Comparison of ENCODE assay signal across 8 cellular contexts in genomic region chr12:53300187-53300586, GRCh38. TPM values are rescaled to one million over a fixed set of nuclear protein-coding genes. Genes with fewer than 3 reads are reported as not detected.
A peak's percentile ranks its signal among the peaks of the same experiment; 100 is the strongest.
DNase-seq lines count a peak whose midpoint lies in the region; ATAC-seq and FAIRE-seq lines count a peak whose summit lies in the region.
"Had no signal": no experiment of that assay in that cellular context is flagged by ENCODE, and none has a peak within 500 bp of the region (broad histone marks: within the 10 kb centered on the region; RNA-seq: fewer than 3 reads in every experiment).

No MANE protein-coding gene starts in this region.

- intact Hi-C loops in left colon (cut with DNase I, micrococcal nuclease) = no loop called here

- H3K14ac ChIP-seq in neuronal stem cell (ENCODE audit: low read length) = no peak overlapping the region

- no peak overlapping the region for H2BK12ac ChIP-seq in neuronal stem cell (ENCODE audit: low read length)

- peaks cover 8% of the 10 kb centered on the region for H3K79me1 ChIP-seq in neuronal stem cell (ENCODE audit: low read depth, low read length)

- no peak overlapping the region for H3K4ac ChIP-seq in neuronal stem cell (ENCODE audit: low read length)

- no peak overlapping the region for H3K18ac ChIP-seq in neuronal stem cell (ENCODE audit: low read length)

- no peak overlapping the region for H4K91ac ChIP-seq in neuronal stem cell (ENCODE audit: low read depth, low read length, poor library complexity)

- H3K36me3 ChIP-seq in endocrine pancreas (ENCODE audit: control insufficient read depth, insufficient read depth, low read length) = no peaks in the 10 kb centered on the region
- peaks cover 25 to 60% of the 10 kb centered on the region in 2 donors for H3K36me3 ChIP-seq in neuronal stem cell (replicated peaks in 1 of 2; ENCODE audit: control insufficient read depth in 2 of 2, insufficient read depth in 2 of 2, low read length in 2 of 2)

- peak overlapping the region; percentile 21 for H2BK120ac ChIP-seq in neuronal stem cell (ENCODE audit: low read depth, low read length)

- DNase-seq in GM19239 (ENCODE audit: insufficient read length, low spot score) (no peak), RKO (ENCODE audit: low spot score) (peak; percentile 71), neuronal stem cell (ENCODE audit: low spot score) (no peak), NCI-H187 (lab: John Stamatoyannopoulos, UW) (no peak), midbrain (lab: John Stamatoyannopoulos, UW) (no peak), left colon (no peak)

- ATAC-seq in left colon = no peak

- H3K27ac ChIP-seq in neuronal stem cell (replicated peaks; ENCODE audit: low read length) = no peak overlapping the region

- H3K4me1 ChIP-seq in endocrine pancreas (ENCODE audit: control insufficient read depth, insufficient read depth, low read length) (no peaks in the 10 kb centered on the region), neuronal stem cell (ENCODE audit: control insufficient read depth in 2 of 2, insufficient read depth in 1 of 2, low read depth in 1 of 2, low read length in 2 of 2) (peaks cover 6 to 11% of the 10 kb centered on the region in 2 donors)

- H3K4me2 ChIP-seq in neuronal stem cell (ENCODE audit: insufficient read depth, low read length, poor library complexity, severe bottlenecking) = peak overlapping the region; percentile 85

- H3K4me3 ChIP-seq in endocrine pancreas (ENCODE audit: control insufficient read depth, insufficient read depth, low read length) (peak overlapping the region; percentile 80), neuronal stem cell (ENCODE audit: low read length in 2 of 2) (peak overlapping the region; percentile 83 to 94)

- FAIRE-seq in GM19239 (lab: Jason Lieb, UNC) = peak; percentile 14
- FAIRE-seq: colon had no signal

- no CpG with 5 or more reads among the region's 12 CpGs for WGBS in neuronal stem cell (ENCODE audit: extremely low coverage in 2 of 2, insufficient read length in 2 of 2, insufficient replicate concordance in 1 of 2), 2 donors

- H4K8ac ChIP-seq in neuronal stem cell (ENCODE audit: low read depth, low read length) = no peak overlapping the region

- no peaks in the 10 kb centered on the region for H3K27me3 ChIP-seq in endocrine pancreas (ENCODE audit: control insufficient read depth, insufficient read depth, low read length)
- no peaks in the 10 kb centered on the region for H3K27me3 ChIP-seq in neuronal stem cell (ENCODE audit: control insufficient read depth in 3 of 3, insufficient read depth in 3 of 3, low read depth in 1 of 3, low read length in 3 of 3)

- peak overlapping the region; percentile 6 for H3K23ac ChIP-seq in neuronal stem cell (ENCODE audit: low read depth, low read length, poor library complexity)

- peak overlapping the region; percentile 95 for H3K9ac ChIP-seq in endocrine pancreas (ENCODE audit: control insufficient read depth, insufficient read depth, low read length)
- H3K9ac ChIP-seq in neuronal stem cell (ENCODE audit: low read depth, low read length, poor library complexity) = peak overlapping the region; percentile 92

- no peak overlapping the region for H2AK5ac ChIP-seq in neuronal stem cell (ENCODE audit: low read depth, low read length)

- H2BK15ac ChIP-seq in neuronal stem cell (ENCODE audit: low read length) = no peak overlapping the region

- peak overlapping the region; percentile 91 for H2AFZ ChIP-seq in neuronal stem cell (ENCODE audit: low read length)

- H3K9me3 ChIP-seq in endocrine pancreas (ENCODE audit: control insufficient read depth, low read length) (no peaks in the 10 kb centered on the region), neuronal stem cell (replicated peaks in 1 of 2; ENCODE audit: control insufficient read depth in 2 of 2, insufficient read depth in 1 of 2, low read depth in 1 of 2, low read length in 2 of 2) (no peaks in the 10 kb centered on the region)

- peak overlapping the region; percentile 7 for H2BK5ac ChIP-seq in neuronal stem cell (ENCODE audit: low read length)

RNA-seq across cellular contexts. Expression of gene MYG1, which starts 0.7 kb away (rescaled TPM):
- polyA plus RNA-seq in neuronal stem cell (2013, experiment 1 of 2) = 74.0 TPM
- 71.1 TPM for polyA plus RNA-seq in neuronal stem cell (2013, experiment 2 of 2)
- 10 to 100 TPM; 37.9 to 39.2 TPM for total RNA-seq in left colon

RNA-seq across cellular contexts. Expression of gene PFDN5, which starts 4.8 kb away (rescaled TPM):
- polyA plus RNA-seq in neuronal stem cell (2013, experiment 1 of 2) = 482 TPM
- 474 TPM for polyA plus RNA-seq in neuronal stem cell (2013, experiment 2 of 2)
- 100 to 1,000 TPM; 268 to 291 TPM for total RNA-seq in left colon

RNA-seq across cellular contexts. Expression of gene AAAS, which starts 21.2 kb away (rescaled TPM):
- polyA plus RNA-seq in neuronal stem cell (2013, experiment 1 of 2) = 66.1 TPM
- polyA plus RNA-seq in neuronal stem cell (2013, experiment 2 of 2) = 65.0 TPM
- total RNA-seq in left colon = 10 to 100 TPM; 34.6 to 39.0 TPM

RNA-seq across cellular contexts. Expression of gene ESPL1, which starts 32.1 kb away (rescaled TPM):
- 14.2 TPM for polyA plus RNA-seq in neuronal stem cell (2013, experiment 1 of 2)
- polyA plus RNA-seq in neuronal stem cell (2013, experiment 2 of 2) = 14.1 TPM
- total RNA-seq in left colon = 1 to 10 TPM; 3.3 to 9.6 TPM

RNA-seq across cellular contexts. Expression of gene SP7, which starts 36.0 kb away (rescaled TPM):
- 0.22 TPM for polyA plus RNA-seq in neuronal stem cell (2013, experiment 1 of 2)
- 0.35 TPM for polyA plus RNA-seq in neuronal stem cell (2013, experiment 2 of 2)
- not detected for total RNA-seq in left colon
